ENCODE assay signal across 8 cellular contexts in the genomic region with DNA sequence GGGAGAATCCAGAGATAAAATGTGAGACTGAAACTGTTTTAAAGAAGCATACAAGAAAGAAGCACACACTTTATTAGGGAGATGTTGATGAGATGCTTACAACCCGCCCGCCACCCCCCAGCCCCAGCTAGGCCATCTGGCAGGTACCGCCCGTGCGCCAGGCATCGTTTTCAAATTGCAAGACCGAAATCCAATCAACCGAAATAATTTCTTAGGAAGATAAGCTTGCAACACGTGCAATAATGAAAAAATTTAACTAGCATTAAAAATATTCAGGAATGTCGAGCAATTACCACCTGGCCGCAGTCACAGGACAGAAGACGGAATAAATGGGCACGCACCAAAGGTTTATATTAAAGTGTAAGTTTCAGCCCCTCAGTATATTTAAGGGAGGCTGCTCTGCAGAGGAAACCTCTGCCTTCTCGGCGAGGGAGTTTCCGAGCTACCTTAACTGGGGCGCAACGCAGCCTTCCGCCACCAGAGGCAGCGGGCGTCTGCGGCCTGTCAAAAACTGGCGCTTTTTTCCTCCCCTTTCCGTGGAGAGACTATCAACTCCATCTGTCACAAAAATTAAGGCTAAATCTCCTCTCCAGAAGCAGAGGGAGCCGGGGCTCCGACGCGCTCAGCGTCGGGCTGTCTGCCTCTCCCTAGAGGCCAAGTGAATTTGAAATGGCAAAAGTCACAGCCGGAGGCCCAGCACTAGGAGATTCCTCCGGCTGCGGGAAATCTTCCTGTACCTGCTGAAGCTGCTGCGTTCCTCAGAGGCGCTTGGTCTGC. TPM values are rescaled to one million over a fixed set of nuclear protein-coding genes. Genes with fewer than 3 reads are reported as not detected.
DNase-seq lines count a peak whose midpoint lies in the region; ATAC-seq and TF ChIP-seq lines count a peak whose summit lies in the region.

No MANE protein-coding gene starts in this region.

- POLR2A ChIA-PET in CD4-positive, alpha-beta T cell (lab: Charles Lee) = interaction anchor here (1.1 to 1.4 kb wide), 2 partner anchors 8 to 666 kb away, joined by 3 to 6 read pairs; partner anchors contain the start of gene ISCA1

- peaks cover 21% of the 10 kb centered on the region for H3K27me3 ChIP-seq in CD4-positive, alpha-beta T cell (ENCODE audit: control insufficient read depth, insufficient read depth, low read length)

- intact Hi-C loops in CD4-positive, alpha-beta T cell (cut with DNase I, micrococcal nuclease) = loop anchor here in 1 of 2 experiments (5.0 kb wide), 2 partner anchors 596 to 666 kb away; partner anchors contain the start of genes ISCA1 and TUT7

- H3K9me3 ChIP-seq in CD4-positive, alpha-beta T cell (ENCODE audit: control insufficient read depth, low read length) = no peaks in the 10 kb centered on the region

- TF ChIP-seq CTCF in CD4-positive, alpha-beta T cell (IDR thresholded peaks at IDR 0.05) = peak; percentile 87
- peak; percentile 89 for TF ChIP-seq CTCF in fibroblast of villous mesenchyme (IDR thresholded peaks at IDR 0.05; ENCODE audit: insufficient read depth, low read depth, low read length)
- TF ChIP-seq CTCF in neural crest cell (conservative IDR thresholded peaks at IDR 0.05) = peak; percentile 87

- no peak overlapping the region for H3K27ac ChIP-seq in CD4-positive, alpha-beta T cell (ENCODE audit: low read depth, low read length)

- H3K4me3 Mint-ChIP-seq in CD4-positive, alpha-beta T cell = peak overlapping the region; percentile 95
- peak overlapping the region; percentile 93 for H3K4me3 Mint-ChIP-seq in neural crest cell
- peak overlapping the region; percentile 76 to 83 for H3K4me3 Mint-ChIP-seq in stimulated activated naive CD8-positive, alpha-beta T cell treated with anti-CD3 and anti-CD28 coated beads, Interleukin-15, amount 100 ng/mL, for 72 hours

- peak; percentile 73 for ATAC-seq in CD4-positive, alpha-beta T cell (ENCODE audit: poor library complexity)
- ATAC-seq in GM19438 (IDR thresholded peaks at IDR 0.05; ENCODE audit: low read depth, unreplicated experiment) (peak; percentile 60), HG03565 (IDR thresholded peaks at IDR 0.05; ENCODE audit: unreplicated experiment) (peak; percentile 72)
- peak; percentile 64 for ATAC-seq in stimulated activated naive CD8-positive, alpha-beta T cell treated with anti-CD3 and anti-CD28 coated beads, Interleukin-15, amount 100 ng/mL, for 72 hours

- DNase-seq in CD4-positive, alpha-beta T cell = peak; percentile 51 to 73 (median 60)
- DNase-seq in RKO (ENCODE audit: low spot score) = peak; percentile 91
- peak; percentile 90 for DNase-seq in activated effector memory CD4-positive, alpha-beta T cell treated with anti-CD3 and anti-CD28 coated beads, Interleukin-2, amount 50 U/mL, for 16 hours
- peak; percentile 80 for DNase-seq in fibroblast of villous mesenchyme (ENCODE audit: low read depth)
- DNase-seq in neural crest cell (ENCODE audit: low read depth, low spot score) = peak; percentile 69
- DNase-seq in stimulated activated naive CD8-positive, alpha-beta T cell treated with anti-CD3 and anti-CD28 coated beads, Interleukin-15, amount 100 ng/mL, for 72 hours = peak; percentile 64 to 69

- peaks cover 25% of the 10 kb centered on the region for H3K4me1 Mint-ChIP-seq in CD4-positive, alpha-beta T cell (ENCODE audit: low read depth)
- H3K4me1 Mint-ChIP-seq in neural crest cell = peaks cover 38% of the 10 kb centered on the region
- H3K4me1 Mint-ChIP-seq in stimulated activated naive CD8-positive, alpha-beta T cell treated with anti-CD3 and anti-CD28 coated beads, Interleukin-15, amount 100 ng/mL, for 72 hours = peaks cover 20% of the 10 kb centered on the region

- H3K36me3 Mint-ChIP-seq in CD4-positive, alpha-beta T cell (ENCODE audit: low read depth) = no peaks in the 10 kb centered on the region
- no peaks in the 10 kb centered on the region for H3K36me3 Mint-ChIP-seq in neural crest cell (ENCODE audit: low read depth)

- peak overlapping the region; percentile 79 for H3K4me3 ChIP-seq in fibroblast of villous mesenchyme (ENCODE audit: low read depth, low read length)

- H3K27me3 Mint-ChIP-seq in CD4-positive, alpha-beta T cell = peaks cover 19% of the 10 kb centered on the region
- H3K27me3 Mint-ChIP-seq in neural crest cell (ENCODE audit: low read depth) = peaks cover 12% of the 10 kb centered on the region
- peaks cover 36% of the 10 kb centered on the region for H3K27me3 Mint-ChIP-seq in stimulated activated naive CD8-positive, alpha-beta T cell treated with anti-CD3 and anti-CD28 coated beads, Interleukin-15, amount 100 ng/mL, for 72 hours

- CTCF ChIA-PET in CD4-positive, alpha-beta T cell (lab: Charles Lee) = interaction anchor here (0.7 to 1.6 kb wide), 3 partner anchors 13 to 172 kb away, joined by 3 to 5 read pairs (median 4); no protein-coding TSS in a partner anchor

- no peaks in the 10 kb centered on the region for H3K9me3 Mint-ChIP-seq in CD4-positive, alpha-beta T cell
- peaks cover 2% of the 10 kb centered on the region for H3K9me3 Mint-ChIP-seq in neural crest cell
- H3K9me3 Mint-ChIP-seq in stimulated activated naive CD8-positive, alpha-beta T cell treated with anti-CD3 and anti-CD28 coated beads, Interleukin-15, amount 100 ng/mL, for 72 hours = peaks cover 0 to 13% of the 10 kb centered on the region in 2 donors

- H3K27ac Mint-ChIP-seq in CD4-positive, alpha-beta T cell = peak overlapping the region; percentile 62
- peak overlapping the region; percentile 9 for H3K27ac Mint-ChIP-seq in neural crest cell (ENCODE audit: unreplicated experiment)
- peak overlapping the region in 1 of 2 donors; percentile 95 for H3K27ac Mint-ChIP-seq in stimulated activated naive CD8-positive, alpha-beta T cell treated with anti-CD3 and anti-CD28 coated beads, Interleukin-15, amount 100 ng/mL, for 72 hours

RNA-seq across cellular contexts. Expression of gene GAS1, which starts 1.0 kb away (rescaled TPM):
- total RNA-seq in CD4-positive, alpha-beta T cell = under 1 TPM; 0.59 to 0.69 TPM
- total RNA-seq in fibroblast of villous mesenchyme = 29.3 and 136 TPM in 2 replicates
- 23.3 and 24.6 TPM in 2 replicates for total RNA-seq in neural crest cell

Comparison
In these comparisons a context has a peak if more than half of its experiments do, and no peak if none do; other contexts are left out.
1. RNA of gene GAS1, which starts 1.0 kb away (total RNA-seq): 29.3 to 136 TPM in fibroblast of villous mesenchyme and 23.3 to 24.6 TPM in neural crest cell; 0.59 to 0.69 TPM in CD4-positive, alpha-beta T cell; every median in the first group is over 10 times any median in the second.
2. Peak in every context shown above with its lines, with median percentiles within 50 percentile points of each other: ATAC-seq, DNase-seq, H3K4me3 Mint-ChIP-seq and CTCF ChIP-seq.